In genomic region chr3:123383101-123384053, GRCh38 we compare ENCODE assay signal across 11 cellular contexts.
DNase-seq lines count a peak whose midpoint lies in the region; ATAC-seq, FAIRE-seq and TF ChIP-seq lines count a peak whose summit lies in the region.
"Had no signal": no experiment of that assay in that cellular context is flagged by ENCODE, and none has a peak within 500 bp of the region (broad histone marks: within the 10 kb centered on the region; RNA-seq: fewer than 3 reads in every experiment).

No MANE protein-coding gene starts in this region.

- no peaks in the 10 kb centered on the region for H3K4me1 Mint-ChIP-seq in activated T-helper 17 cell treated with anti-CD3 and anti-CD28 coated beads, Interleukin-2, amount 50 U/mL, for 72 hours

- no peak overlapping the region for H3K4me3 Mint-ChIP-seq in activated T-helper 17 cell treated with anti-CD3 and anti-CD28 coated beads, Interleukin-2, amount 50 U/mL, for 72 hours

- peak overlapping the region; percentile 73 for H3K27ac ChIP-seq in caudate nucleus (ENCODE audit: low read depth, low read length)

- peak; percentile 98 for FAIRE-seq in urothelium cell line (lab: Jason Lieb, UNC)
- FAIRE-seq: GM18507 had no signal

- TF ChIP-seq RAD21 in Ishikawa (IDR thresholded peaks at IDR 0.05; ENCODE audit: low read depth) = no peak

- H3K9me3 Mint-ChIP-seq in activated T-helper 17 cell treated with anti-CD3 and anti-CD28 coated beads, Interleukin-2, amount 50 U/mL, for 72 hours = no peaks in the 10 kb centered on the region

- DNase-seq in caudate nucleus (lab: John Stamatoyannopoulos, UW) (peak in 5 of 61 donors; percentile 27 to 42 (median 31)), iPS-NIHi7 (ENCODE audit: extremely low spot score) (peak; percentile 68), urothelium cell line (ENCODE audit: low spot score) (peak; percentile 79)
- DNase-seq: DMS79, mucosa of descending colon, NCI-H1092 had no signal

- H3K27ac Mint-ChIP-seq in activated T-helper 17 cell treated with anti-CD3 and anti-CD28 coated beads, Interleukin-2, amount 50 U/mL, for 72 hours = no peak overlapping the region

- ATAC-seq in GM18909 (IDR thresholded peaks at IDR 0.05; ENCODE audit: poor library complexity, unreplicated experiment) (no peak), GM18511 (IDR thresholded peaks at IDR 0.05; ENCODE audit: unreplicated experiment) (no peak)
- no peak for ATAC-seq in activated T-helper 17 cell treated with anti-CD3 and anti-CD28 coated beads, Interleukin-2, amount 50 U/mL, for 72 hours (replicated peaks)
- ATAC-seq: mucosa of descending colon had no signal

- TF ChIP-seq EP300 in Ishikawa (IDR thresholded peaks at IDR 0.05; ENCODE audit: borderline replicate concordance) = no peak

- no peaks in the 10 kb centered on the region for H3K36me3 Mint-ChIP-seq in activated T-helper 17 cell treated with anti-CD3 and anti-CD28 coated beads, Interleukin-2, amount 50 U/mL, for 72 hours (ENCODE audit: low read depth)

- H3K27me3 Mint-ChIP-seq in activated T-helper 17 cell treated with anti-CD3 and anti-CD28 coated beads, Interleukin-2, amount 50 U/mL, for 72 hours = peaks cover 28% of the 10 kb centered on the region

TF ChIP-seq in Ishikawa, 13 proteins besides CTCF, POLR2A, EP300 and RAD21:
- TF ChIP-seq, protein P1, sequence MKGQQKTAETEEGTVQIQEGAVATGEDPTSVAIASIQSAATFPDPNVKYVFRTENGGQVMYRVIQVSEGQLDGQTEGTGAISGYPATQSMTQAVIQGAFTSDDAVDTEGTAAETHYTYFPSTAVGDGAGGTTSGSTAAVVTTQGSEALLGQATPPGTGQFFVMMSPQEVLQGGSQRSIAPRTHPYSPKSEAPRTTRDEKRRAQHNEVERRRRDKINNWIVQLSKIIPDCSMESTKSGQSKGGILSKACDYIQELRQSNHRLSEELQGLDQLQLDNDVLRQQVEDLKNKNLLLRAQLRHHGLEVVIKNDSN (IDR thresholded peaks at IDR 0.05) = no peak
- TF ChIP-seq ZBTB7A (IDR thresholded peaks at IDR 0.05; ENCODE audit: low read depth) (no peak), MAX (IDR thresholded peaks at IDR 0.05) (no peak), TCF12 (IDR thresholded peaks at IDR 0.05; ENCODE audit: low read depth) (no peak), YY1 (IDR thresholded peaks at IDR 0.05; ENCODE audit: low read depth) (no peak), TEAD4 (IDR thresholded peaks at IDR 0.05) (peak; percentile 63)
- TF ChIP-seq, protein P2, sequence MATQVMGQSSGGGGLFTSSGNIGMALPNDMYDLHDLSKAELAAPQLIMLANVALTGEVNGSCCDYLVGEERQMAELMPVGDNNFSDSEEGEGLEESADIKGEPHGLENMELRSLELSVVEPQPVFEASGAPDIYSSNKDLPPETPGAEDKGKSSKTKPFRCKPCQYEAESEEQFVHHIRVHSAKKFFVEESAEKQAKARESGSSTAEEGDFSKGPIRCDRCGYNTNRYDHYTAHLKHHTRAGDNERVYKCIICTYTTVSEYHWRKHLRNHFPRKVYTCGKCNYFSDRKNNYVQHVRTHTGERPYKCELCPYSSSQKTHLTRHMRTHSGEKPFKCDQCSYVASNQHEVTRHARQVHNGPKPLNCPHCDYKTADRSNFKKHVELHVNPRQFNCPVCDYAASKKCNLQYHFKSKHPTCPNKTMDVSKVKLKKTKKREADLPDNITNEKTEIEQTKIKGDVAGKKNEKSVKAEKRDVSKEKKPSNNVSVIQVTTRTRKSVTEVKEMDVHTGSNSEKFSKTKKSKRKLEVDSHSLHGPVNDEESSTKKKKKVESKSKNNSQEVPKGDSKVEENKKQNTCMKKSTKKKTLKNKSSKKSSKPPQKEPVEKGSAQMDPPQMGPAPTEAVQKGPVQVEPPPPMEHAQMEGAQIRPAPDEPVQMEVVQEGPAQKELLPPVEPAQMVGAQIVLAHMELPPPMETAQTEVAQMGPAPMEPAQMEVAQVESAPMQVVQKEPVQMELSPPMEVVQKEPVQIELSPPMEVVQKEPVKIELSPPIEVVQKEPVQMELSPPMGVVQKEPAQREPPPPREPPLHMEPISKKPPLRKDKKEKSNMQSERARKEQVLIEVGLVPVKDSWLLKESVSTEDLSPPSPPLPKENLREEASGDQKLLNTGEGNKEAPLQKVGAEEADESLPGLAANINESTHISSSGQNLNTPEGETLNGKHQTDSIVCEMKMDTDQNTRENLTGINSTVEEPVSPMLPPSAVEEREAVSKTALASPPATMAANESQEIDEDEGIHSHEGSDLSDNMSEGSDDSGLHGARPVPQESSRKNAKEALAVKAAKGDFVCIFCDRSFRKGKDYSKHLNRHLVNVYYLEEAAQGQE (IDR thresholded peaks at IDR 0.05; ENCODE audit: low read depth) = no peak
